8 cellular contexts compared by ENCODE assay signal in the genomic region with DNA sequence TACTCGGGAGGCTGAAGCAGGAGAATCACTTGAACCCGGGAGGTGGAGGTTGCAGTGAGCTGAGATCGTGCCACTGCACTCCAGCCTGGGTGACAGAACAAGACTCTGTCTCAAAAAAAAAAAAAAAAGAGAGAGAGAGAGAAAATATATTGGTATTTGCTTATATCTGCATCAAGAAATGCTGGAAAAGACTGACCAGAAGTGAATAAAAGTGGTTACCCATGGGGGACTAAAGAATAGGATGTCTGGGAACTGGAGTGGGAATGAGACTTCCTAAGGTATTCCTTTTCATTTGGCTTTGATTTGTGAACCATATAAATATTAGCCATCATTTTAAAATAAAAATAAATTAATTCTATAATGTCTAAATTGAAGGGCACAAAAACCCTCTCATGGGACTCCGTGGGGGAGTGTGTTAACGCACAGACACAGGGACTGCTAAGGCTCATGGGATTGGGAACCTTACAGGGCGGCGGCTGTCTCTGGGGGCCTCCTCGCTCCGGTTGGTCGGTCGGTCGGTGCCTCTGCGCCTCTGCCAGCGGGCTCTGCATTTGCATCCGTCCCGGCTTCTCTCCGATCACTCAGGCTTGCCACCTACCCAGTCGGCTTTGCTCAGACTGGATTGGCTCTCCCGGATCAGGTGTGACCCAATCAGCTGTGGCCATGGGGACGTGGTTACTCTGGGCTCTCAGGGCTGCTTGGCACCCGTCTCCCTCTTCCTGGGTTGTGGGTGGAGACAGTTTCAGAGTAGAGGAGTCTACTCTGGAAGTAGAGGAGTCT. TPM values are rescaled to one million over a fixed set of nuclear protein-coding genes. Genes with fewer than 3 reads are reported as not detected.
DNase-seq lines count a peak whose midpoint lies in the region; ATAC-seq and TF ChIP-seq lines count a peak whose summit lies in the region.

No MANE protein-coding gene starts in this region.

- H3K4me1 ChIP-seq in mucosa of descending colon (ENCODE audit: low read depth), result peaks cover 9% of the 10 kb centered on the region

- DNase-seq in GM13976 (ENCODE audit: low spot score), result peak; percentile 59
- peak; percentile 85 for DNase-seq in NCI-H510A treated with DMSO at 0.1 percent for 48 hours (lab: John Stamatoyannopoulos, UW)
- DNase-seq in activated CD8-positive, alpha-beta memory T cell treated with anti-CD3 and anti-CD28 coated beads, Interleukin-2, amount 50 U/mL, for 48 hours, result peak; percentile 80
- DNase-seq in epithelial cell of prostate (ENCODE audit: low read depth, low spot score), result peak; percentile 37
- DNase-seq in mucosa of descending colon, result peak; percentile 86 to 92 (median 88)
- peak; percentile 27 for DNase-seq in stimulated activated CD8-positive, alpha-beta memory T cell treated with anti-CD3 and anti-CD28 coated beads, Interleukin-4, amount 100 ng/mL, for 24 hours (ENCODE audit: low read depth)
- DNase-seq in DMS114 treated with DMSO at 0.1 percent for 48 hours (lab: John Stamatoyannopoulos, UW; ENCODE audit: unreplicated experiment), result no peak

- H3K9me3 ChIP-seq in mucosa of descending colon, result no peaks in the 10 kb centered on the region

- H3K27ac ChIP-seq in epithelial cell of prostate, result no peak overlapping the region

- H3K4me3 ChIP-seq in mucosa of descending colon, result no peak overlapping the region

- intact Hi-C loops in mucosa of descending colon (cut with DNase I, micrococcal nuclease), result no loop called here

- TF ChIP-seq CTCF in GM13976 (IDR thresholded peaks at IDR 0.05; ENCODE audit: borderline replicate concordance, control extremely low read depth, extremely low read depth, insufficient read depth, missing control alignments), result no peak
- no peak for TF ChIP-seq CTCF in mucosa of descending colon (IDR thresholded peaks at IDR 0.05)

- in situ Hi-C loops in GM13976 (cut with MboI; ENCODE audit: low sequenced_read_pairs, unreplicated experiment), result no loop called here

- H3K36me3 ChIP-seq in mucosa of descending colon (ENCODE audit: low read depth), result no peaks in the 10 kb centered on the region

- ATAC-seq in HG03060 (IDR thresholded peaks at IDR 0.05; ENCODE audit: low read depth, unreplicated experiment) (peak; percentile 46), mucosa of descending colon (peak; percentile 99)

RNA-seq across cellular contexts. Expression of a gene that starts 12.7 kb away (rescaled TPM):
- total RNA-seq in mucosa of descending colon, result 100 to 1,000 TPM; 419 to 945 (median 666) TPM
